ENCODE assay signal across 1 cellular context in the genomic region with DNA sequence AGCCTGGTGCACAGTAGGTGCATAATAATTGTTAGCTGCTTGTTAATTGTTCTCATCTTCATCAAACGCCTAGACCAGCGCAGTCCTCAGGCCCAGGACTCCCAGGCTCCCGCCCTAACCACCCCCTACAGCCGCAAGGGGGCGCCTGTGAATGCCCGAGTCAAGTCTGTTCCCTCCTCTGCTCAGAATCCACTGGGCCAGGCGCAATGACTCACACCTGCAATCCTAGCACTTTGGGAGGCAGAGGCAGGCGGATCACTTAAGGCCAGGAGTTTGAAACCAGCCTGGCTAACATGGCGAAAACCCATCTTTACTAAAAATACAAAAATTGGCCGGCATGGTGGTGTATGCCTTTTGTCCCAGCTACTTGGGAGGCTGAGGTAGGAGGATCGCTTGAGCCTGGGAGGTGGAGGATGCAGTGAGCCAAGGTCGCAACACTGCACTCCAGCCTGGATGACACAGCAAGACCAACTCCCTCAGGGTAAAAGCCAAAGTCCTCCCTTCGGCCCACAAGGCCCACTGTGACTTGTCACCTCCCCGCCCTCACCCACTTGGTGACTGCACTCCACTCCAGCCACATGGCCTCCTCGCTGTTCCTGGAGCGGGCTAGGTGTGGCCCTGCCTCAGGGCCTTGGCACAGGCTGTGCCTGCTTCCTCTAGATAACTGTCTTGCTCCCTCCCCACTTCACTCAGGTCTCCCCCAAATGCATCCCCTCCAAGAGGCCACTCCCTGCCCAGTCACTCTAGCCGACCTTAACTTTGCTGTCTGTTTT.
TF ChIP-seq lines count a peak whose summit lies in the region.

No MANE protein-coding gene starts in this region.

TF ChIP-seq in A549, 52 proteins besides CTCF, POLR2A, EP300 and RAD21:
- TF ChIP-seq, protein P1, sequence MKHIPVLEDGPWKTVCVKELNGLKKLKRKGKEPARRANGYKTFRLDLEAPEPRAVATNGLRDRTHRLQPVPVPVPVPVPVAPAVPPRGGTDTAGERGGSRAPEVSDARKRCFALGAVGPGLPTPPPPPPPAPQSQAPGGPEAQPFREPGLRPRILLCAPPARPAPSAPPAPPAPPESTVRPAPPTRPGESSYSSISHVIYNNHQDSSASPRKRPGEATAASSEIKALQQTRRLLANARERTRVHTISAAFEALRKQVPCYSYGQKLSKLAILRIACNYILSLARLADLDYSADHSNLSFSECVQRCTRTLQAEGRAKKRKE (CRISPR knock-in tag; IDR thresholded peaks at IDR 0.05; ENCODE audit: low read depth) = no peak
- TF ChIP-seq FOSL2 (IDR thresholded peaks at IDR 0.05) (no peak), FOSL2 (CRISPR knock-in tag; IDR thresholded peaks at IDR 0.05) (peak; percentile 79), SMC3 (IDR thresholded peaks at IDR 0.05) (peak; percentile 66), ZSCAN20 (CRISPR knock-in tag; IDR thresholded peaks at IDR 0.05) (no peak), MAFK (IDR thresholded peaks at IDR 0.05; ENCODE audit: partially characterized antibody) (peak; percentile 4)
